ENCODE assay signal across 1 cellular context in genomic region chr1:42682739-42683529, GRCh38.
A peak's percentile ranks its signal among the peaks of the same experiment; 100 is the strongest.
TF ChIP-seq lines count a peak whose summit lies in the region.

No MANE protein-coding gene starts in this region.

TF ChIP-seq in K562, 482 proteins besides CTCF, POLR2A, EP300 and RAD21 (continued from another document and continues in another):
- TF ChIP-seq ZNF280A (IDR thresholded peaks at IDR 0.05; ENCODE audit: low read depth, partially characterized antibody) (no peak), DDX20 (tag; IDR thresholded peaks at IDR 0.05; ENCODE audit: low read depth) (no peak), U2AF2 (optimal IDR thresholded peaks at IDR 0.05; ENCODE audit: low read depth, low read length) (no peak), TAF7 (tag; IDR thresholded peaks at IDR 0.05) (no peak), E2F8 (IDR thresholded peaks at IDR 0.05; ENCODE audit: low read depth, partially characterized antibody) (no peak), SMC3 (conservative IDR thresholded peaks at IDR 0.05; ENCODE audit: insufficient read depth, low read depth, low read length) (no peak), ZBTB33 (CRISPR knock-in tag; IDR thresholded peaks at IDR 0.05) (0 out of 2 replicates have a peak, but pooled peaks have one; percentile 42), EZH2 (IDR thresholded peaks at IDR 0.05; ENCODE audit: borderline replicate concordance, low read depth, low read length) (no peak), NR2C1 (IDR thresholded peaks at IDR 0.05) (no peak), NR2C1 (tag; IDR thresholded peaks at IDR 0.05) (no peak), YY1 (IDR thresholded peaks at IDR 0.05; ENCODE audit: borderline replicate concordance in 1 of 3, control insufficient read depth in 1 of 3, extremely low read depth in 1 of 3, insufficient read depth in 3 of 3, insufficient read length in 1 of 3, insufficient replicate concordance in 2 of 3, low read depth in 1 of 3, low read length in 2 of 3) (peak in 1 of 3 experiments; percentile 21), ZNF76 (CRISPR knock-in tag; IDR thresholded peaks at IDR 0.05; ENCODE audit: borderline replicate concordance) (peak; percentile 84; the same call in 1 of the 2 replicates), KAT8 (IDR thresholded peaks at IDR 0.05; ENCODE audit: low read depth) (no peak), E2F4 (CRISPR knock-in tag; IDR thresholded peaks at IDR 0.05; ENCODE audit: low read depth) (0 out of 2 replicates have a peak, but pooled peaks have one; percentile 12), ZNF217 (CRISPR knock-in tag; IDR thresholded peaks at IDR 0.05) (no peak), SP1 (CRISPR knock-in tag; IDR thresholded peaks at IDR 0.05) (peak; percentile 27; the same call in 1 of the 2 replicates), ZNF707 (CRISPR knock-in tag; conservative IDR thresholded peaks at IDR 0.05) (no peak), FOSL1 (tag; conservative IDR thresholded peaks at IDR 0.05) (0 out of 2 replicates have a peak, but pooled peaks have one; percentile 4), PHF20 (IDR thresholded peaks at IDR 0.05; ENCODE audit: partially characterized antibody) (peak; percentile 34), POLR3G (IDR thresholded peaks at IDR 0.05; ENCODE audit: extremely low read depth, insufficient read length, insufficient replicate concordance) (no peak), SMARCC2 (IDR thresholded peaks at IDR 0.05; ENCODE audit: low read depth) (no peak), ZFPM2 (CRISPR knock-in tag; IDR thresholded peaks at IDR 0.05) (no peak), CBX5 (IDR thresholded peaks at IDR 0.05; ENCODE audit: borderline replicate concordance, low read depth) (no peak), NR4A1 (CRISPR knock-in tag; IDR thresholded peaks at IDR 0.05) (no peak), NR4A1 (tag; IDR thresholded peaks at IDR 0.05) (no peak), CC2D1A (IDR thresholded peaks at IDR 0.05) (no peak), ZNF12 (CRISPR knock-in tag; IDR thresholded peaks at IDR 0.05) (no peak), XRCC4 (IDR thresholded peaks at IDR 0.05; ENCODE audit: extremely low read depth, insufficient read depth, insufficient read length) (no peak), GATAD2A (IDR thresholded peaks at IDR 0.05) (0 out of 2 replicates have a peak, but pooled peaks have one; percentile 23), ZNF175 (CRISPR knock-in tag; IDR thresholded peaks at IDR 0.05; ENCODE audit: low read depth) (peak; percentile 63; the same call in 1 of the 2 replicates), GTF2B (IDR thresholded peaks at IDR 0.05; ENCODE audit: extremely low read depth, insufficient read length) (no peak), ZNF644 (tag; IDR thresholded peaks at IDR 0.05; ENCODE audit: low read depth) (no peak), PRPF4 (IDR thresholded peaks at IDR 0.05; ENCODE audit: insufficient read depth, low read depth, low read length, poor library complexity, severe bottlenecking) (no peak), RB1 (IDR thresholded peaks at IDR 0.05; ENCODE audit: low read depth) (peak; percentile 79), ZNF445 (CRISPR knock-in tag; IDR thresholded peaks at IDR 0.05; ENCODE audit: low read depth) (no peak), SUPT5H (IDR thresholded peaks at IDR 0.05) (0 out of 2 replicates have a peak, but pooled peaks have one; percentile 14), ELK1 (CRISPR knock-in tag; IDR thresholded peaks at IDR 0.05) (no peak), SPI1 (IDR thresholded peaks at IDR 0.05; ENCODE audit: borderline replicate concordance, low read depth, low read length) (no peak), CBX3 (IDR thresholded peaks at IDR 0.05; ENCODE audit: borderline replicate concordance in 1 of 2, low read length in 2 of 2) (no peak), RBM25 (IDR thresholded peaks at IDR 0.05; ENCODE audit: low read depth, low read length, severe bottlenecking) (no peak), SREBF1 (IDR thresholded peaks at IDR 0.05; ENCODE audit: borderline replicate concordance, low read depth, low read length) (no peak)
- TF ChIP-seq, protein P1, sequence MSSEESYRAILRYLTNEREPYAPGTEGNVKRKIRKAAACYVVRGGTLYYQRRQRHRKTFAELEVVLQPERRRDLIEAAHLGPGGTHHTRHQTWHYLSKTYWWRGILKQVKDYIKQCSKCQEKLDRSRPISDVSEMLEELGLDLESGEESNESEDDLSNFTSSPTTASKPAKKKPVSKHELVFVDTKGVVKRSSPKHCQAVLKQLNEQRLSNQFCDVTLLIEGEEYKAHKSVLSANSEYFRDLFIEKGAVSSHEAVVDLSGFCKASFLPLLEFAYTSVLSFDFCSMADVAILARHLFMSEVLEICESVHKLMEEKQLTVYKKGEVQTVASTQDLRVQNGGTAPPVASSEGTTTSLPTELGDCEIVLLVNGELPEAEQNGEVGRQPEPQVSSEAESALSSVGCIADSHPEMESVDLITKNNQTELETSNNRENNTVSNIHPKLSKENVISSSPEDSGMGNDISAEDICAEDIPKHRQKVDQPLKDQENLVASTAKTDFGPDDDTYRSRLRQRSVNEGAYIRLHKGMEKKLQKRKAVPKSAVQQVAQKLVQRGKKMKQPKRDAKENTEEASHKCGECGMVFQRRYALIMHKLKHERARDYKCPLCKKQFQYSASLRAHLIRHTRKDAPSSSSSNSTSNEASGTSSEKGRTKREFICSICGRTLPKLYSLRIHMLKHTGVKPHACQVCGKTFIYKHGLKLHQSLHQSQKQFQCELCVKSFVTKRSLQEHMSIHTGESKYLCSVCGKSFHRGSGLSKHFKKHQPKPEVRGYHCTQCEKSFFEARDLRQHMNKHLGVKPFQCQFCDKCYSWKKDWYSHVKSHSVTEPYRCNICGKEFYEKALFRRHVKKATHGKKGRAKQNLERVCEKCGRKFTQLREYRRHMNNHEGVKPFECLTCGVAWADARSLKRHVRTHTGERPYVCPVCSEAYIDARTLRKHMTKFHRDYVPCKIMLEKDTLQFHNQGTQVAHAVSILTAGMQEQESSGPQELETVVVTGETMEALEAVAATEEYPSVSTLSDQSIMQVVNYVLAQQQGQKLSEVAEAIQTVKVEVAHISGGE (CRISPR knock-in tag; IDR thresholded peaks at IDR 0.05): peak in 1 of 3 experiments; percentile 89; a peak in 3 of 6 replicates
- TF ChIP-seq, protein P2, sequence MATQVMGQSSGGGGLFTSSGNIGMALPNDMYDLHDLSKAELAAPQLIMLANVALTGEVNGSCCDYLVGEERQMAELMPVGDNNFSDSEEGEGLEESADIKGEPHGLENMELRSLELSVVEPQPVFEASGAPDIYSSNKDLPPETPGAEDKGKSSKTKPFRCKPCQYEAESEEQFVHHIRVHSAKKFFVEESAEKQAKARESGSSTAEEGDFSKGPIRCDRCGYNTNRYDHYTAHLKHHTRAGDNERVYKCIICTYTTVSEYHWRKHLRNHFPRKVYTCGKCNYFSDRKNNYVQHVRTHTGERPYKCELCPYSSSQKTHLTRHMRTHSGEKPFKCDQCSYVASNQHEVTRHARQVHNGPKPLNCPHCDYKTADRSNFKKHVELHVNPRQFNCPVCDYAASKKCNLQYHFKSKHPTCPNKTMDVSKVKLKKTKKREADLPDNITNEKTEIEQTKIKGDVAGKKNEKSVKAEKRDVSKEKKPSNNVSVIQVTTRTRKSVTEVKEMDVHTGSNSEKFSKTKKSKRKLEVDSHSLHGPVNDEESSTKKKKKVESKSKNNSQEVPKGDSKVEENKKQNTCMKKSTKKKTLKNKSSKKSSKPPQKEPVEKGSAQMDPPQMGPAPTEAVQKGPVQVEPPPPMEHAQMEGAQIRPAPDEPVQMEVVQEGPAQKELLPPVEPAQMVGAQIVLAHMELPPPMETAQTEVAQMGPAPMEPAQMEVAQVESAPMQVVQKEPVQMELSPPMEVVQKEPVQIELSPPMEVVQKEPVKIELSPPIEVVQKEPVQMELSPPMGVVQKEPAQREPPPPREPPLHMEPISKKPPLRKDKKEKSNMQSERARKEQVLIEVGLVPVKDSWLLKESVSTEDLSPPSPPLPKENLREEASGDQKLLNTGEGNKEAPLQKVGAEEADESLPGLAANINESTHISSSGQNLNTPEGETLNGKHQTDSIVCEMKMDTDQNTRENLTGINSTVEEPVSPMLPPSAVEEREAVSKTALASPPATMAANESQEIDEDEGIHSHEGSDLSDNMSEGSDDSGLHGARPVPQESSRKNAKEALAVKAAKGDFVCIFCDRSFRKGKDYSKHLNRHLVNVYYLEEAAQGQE (CRISPR knock-in tag; IDR thresholded peaks at IDR 0.05; ENCODE audit: low read depth): peak; percentile 71; the same call in 1 of the 2 replicates
- TF ChIP-seq, protein P3, sequence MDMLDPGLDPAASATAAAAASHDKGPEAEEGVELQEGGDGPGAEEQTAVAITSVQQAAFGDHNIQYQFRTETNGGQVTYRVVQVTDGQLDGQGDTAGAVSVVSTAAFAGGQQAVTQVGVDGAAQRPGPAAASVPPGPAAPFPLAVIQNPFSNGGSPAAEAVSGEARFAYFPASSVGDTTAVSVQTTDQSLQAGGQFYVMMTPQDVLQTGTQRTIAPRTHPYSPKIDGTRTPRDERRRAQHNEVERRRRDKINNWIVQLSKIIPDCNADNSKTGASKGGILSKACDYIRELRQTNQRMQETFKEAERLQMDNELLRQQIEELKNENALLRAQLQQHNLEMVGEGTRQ (CRISPR knock-in tag; IDR thresholded peaks at IDR 0.05): peak; percentile 87
